In the genomic region with DNA sequence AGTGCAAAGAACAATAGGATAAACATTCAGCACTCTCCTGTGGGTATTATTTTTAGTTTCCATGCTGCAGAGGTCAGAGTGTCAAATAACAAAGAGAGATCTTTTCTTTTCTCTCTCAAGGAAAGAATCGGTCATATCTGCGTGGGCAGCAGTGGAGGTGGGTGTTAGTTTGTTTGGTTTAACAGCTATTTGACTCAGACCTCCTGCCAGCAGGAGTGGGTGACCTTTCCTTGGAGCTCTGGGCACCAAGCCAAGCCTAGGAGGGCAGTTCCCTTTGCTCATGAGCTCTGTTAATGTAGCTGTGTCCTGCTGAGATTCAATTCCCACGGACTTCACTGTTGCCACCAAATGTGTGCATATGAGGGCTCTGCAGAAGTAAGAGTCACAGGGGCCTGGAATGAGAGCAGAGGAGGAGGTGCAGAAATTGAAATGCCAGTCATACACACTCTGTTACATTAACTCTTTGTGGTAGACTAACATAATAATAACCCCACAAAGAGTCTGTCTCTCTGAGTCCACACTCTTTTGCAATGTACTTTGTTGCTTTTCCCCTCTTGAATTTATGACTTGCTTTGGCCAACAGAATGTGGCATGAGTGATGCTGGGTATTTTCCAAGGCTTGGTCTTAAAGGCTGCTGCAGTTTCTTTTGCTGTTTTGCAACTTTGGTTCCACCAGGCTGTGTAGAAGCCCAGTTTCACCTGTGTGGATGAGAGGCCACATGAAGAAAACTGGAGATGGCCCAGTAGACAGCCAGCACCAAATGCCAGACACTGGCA, we compare ENCODE assay signal across 9 cellular contexts.
DNase-seq lines count a peak whose midpoint lies in the region; ATAC-seq and TF ChIP-seq lines count a peak whose summit lies in the region.
"Had no signal": no experiment of that assay in that cellular context is flagged by ENCODE, and none has a peak within 500 bp of the region (broad histone marks: within the 10 kb centered on the region; RNA-seq: fewer than 3 reads in every experiment).

No MANE protein-coding gene starts in this region.

- peak; percentile 81 for DNase-seq in activated CD4-positive, alpha-beta T cell treated with anti-CD3 and anti-CD28 coated beads for 48 hours
- DNase-seq in activated CD4-positive, alpha-beta T cell treated with anti-CD3 and anti-CD28 coated beads, Interleukin-2, amount 50 U/mL, for 1 hour, result no peak
- DNase-seq in T-helper 2 cell treated with Interferon-gamma antibody and Interleukin-4, amounts not matched to agents 5 μg/mL and 100 μg/mL, for 36 hours (ENCODE audit: low spot score), result peak; percentile 87
- peak; percentile 57 for DNase-seq in fibroblast of villous mesenchyme (ENCODE audit: low read depth)
- peak; percentile 49 to 61 for DNase-seq in stimulated activated CD4-positive, alpha-beta T cell treated with anti-CD3 and anti-CD28 coated beads, Interleukin-15, amount 100 ng/mL, for 48 hours (ENCODE audit: low read depth in 2 of 2)
- no peak for DNase-seq in Karpas-422
- no peak for DNase-seq in KBM-7
- DNase-seq: CD4-positive, CD25-positive, alpha-beta regulatory T cell had no signal

- no peaks in the 10 kb centered on the region for H3K4me1 ChIP-seq in Karpas-422 (ENCODE audit: low read length)

- ATAC-seq in GM21717 (IDR thresholded peaks at IDR 0.05; ENCODE audit: unreplicated experiment), result no peak

- H3K4me1 Mint-ChIP-seq in T-helper 2 cell treated with Interferon-gamma antibody and Interleukin-4, amounts not matched to agents 5 μg/mL and 100 μg/mL, for 36 hours (ENCODE audit: low read depth), result peaks cover 22% of the 10 kb centered on the region

- no peak overlapping the region for H3K4me2 ChIP-seq in Karpas-422 (ENCODE audit: low read depth, low read length, poor library complexity, severe bottlenecking)

- H3K36me3 Mint-ChIP-seq in T-helper 2 cell treated with Interferon-gamma antibody and Interleukin-4, amounts not matched to agents 5 μg/mL and 100 μg/mL, for 36 hours (ENCODE audit: low read depth), result peaks cover 27% of the 10 kb centered on the region

- no peaks in the 10 kb centered on the region for H3K9me3 Mint-ChIP-seq in T-helper 2 cell treated with Interferon-gamma antibody and Interleukin-4, amounts not matched to agents 5 μg/mL and 100 μg/mL, for 36 hours

- H3K36me3 ChIP-seq in Karpas-422 (ENCODE audit: insufficient read depth, low read length), result no peaks in the 10 kb centered on the region

- in situ Hi-C loops in KBM-7 (cut with MboI; ENCODE audit: low pct_unique_long_range_greater_than_20kb, low sequenced_read_pairs), result no loop called here

- H3K27ac Mint-ChIP-seq in T-helper 2 cell treated with Interferon-gamma antibody and Interleukin-4, amounts not matched to agents 5 μg/mL and 100 μg/mL, for 36 hours, result peak overlapping the region; percentile 12
- H3K27ac Mint-ChIP-seq: CD4-positive, CD25-positive, alpha-beta regulatory T cell had no signal

- no peak overlapping the region for H3K27ac ChIP-seq in Karpas-422 (ENCODE audit: low read length)

- no peak for TF ChIP-seq CTCF in fibroblast of villous mesenchyme (IDR thresholded peaks at IDR 0.05; ENCODE audit: insufficient read depth, low read depth, low read length)

- H3K4me3 ChIP-seq in fibroblast of villous mesenchyme (ENCODE audit: low read depth, low read length) (no peak overlapping the region), Karpas-422 (ENCODE audit: low read length) (no peak overlapping the region)

- no peak overlapping the region for H3K9ac ChIP-seq in Karpas-422 (ENCODE audit: low read length)

- no peaks in the 10 kb centered on the region for H3K9me2 ChIP-seq in Karpas-422 (replicated peaks; ENCODE audit: insufficient read depth, low read length)

- H3K79me2 ChIP-seq in Karpas-422 (ENCODE audit: low read length), result no peaks in the 10 kb centered on the region

- no peaks in the 10 kb centered on the region for H4K20me1 ChIP-seq in Karpas-422 (ENCODE audit: insufficient read depth, low read depth, low read length)

- H3K4me3 Mint-ChIP-seq in T-helper 2 cell treated with Interferon-gamma antibody and Interleukin-4, amounts not matched to agents 5 μg/mL and 100 μg/mL, for 36 hours, result no peak overlapping the region
- H3K4me3 Mint-ChIP-seq: CD4-positive, CD25-positive, alpha-beta regulatory T cell had no signal

- H3K9me3 ChIP-seq in Karpas-422 (ENCODE audit: low read length), result no peaks in the 10 kb centered on the region

- H2AFZ ChIP-seq in Karpas-422 (ENCODE audit: low read length), result no peak overlapping the region

- no peaks in the 10 kb centered on the region for H3K27me3 Mint-ChIP-seq in T-helper 2 cell treated with Interferon-gamma antibody and Interleukin-4, amounts not matched to agents 5 μg/mL and 100 μg/mL, for 36 hours (ENCODE audit: low read depth)
- H3K27me3 Mint-ChIP-seq: CD4-positive, CD25-positive, alpha-beta regulatory T cell had no signal

- H3K27me3 ChIP-seq in Karpas-422 (ENCODE audit: low read length), result no peaks in the 10 kb centered on the region

Comparison
In these comparisons a context has a peak if more than half of its experiments do, and no peak if none do; other contexts are left out.
1. DNase-seq: peak in activated CD4-positive, alpha-beta T cell treated with anti-CD3 and anti-CD28 coated beads for 48 hours (single experiment), T-helper 2 cell treated with Interferon-gamma antibody and Interleukin-4, amounts not matched to agents 5 μg/mL and 100 μg/mL, for 36 hours (single experiment), fibroblast of villous mesenchyme (single experiment) and stimulated activated CD4-positive, alpha-beta T cell treated with anti-CD3 and anti-CD28 coated beads, Interleukin-15, amount 100 ng/mL, for 48 hours (2 of 2); none in activated CD4-positive, alpha-beta T cell treated with anti-CD3 and anti-CD28 coated beads, Interleukin-2, amount 50 U/mL, for 1 hour (single experiment), Karpas-422 (single experiment) and KBM-7 (single experiment).